Comparison of ENCODE assay signal across 1 cellular context in genomic region chr7:115603416-115603815, GRCh38.
TF ChIP-seq lines count a peak whose summit lies in the region.

No MANE protein-coding gene starts in this region.

TF ChIP-seq in SK-N-SH treated with all-trans-retinoic acid at 6 μM for 48 hours, 23 proteins besides CTCF, POLR2A, EP300 and RAD21 (continued from another document):
- TF ChIP-seq CSRNP3 (CRISPR knock-in tag; IDR thresholded peaks at IDR 0.05) (no peak), ZFP3 (CRISPR knock-in tag; IDR thresholded peaks at IDR 0.05) (no peak), TSHZ2 (CRISPR knock-in tag; IDR thresholded peaks at IDR 0.05) (no peak), ZNF8 (CRISPR knock-in tag; IDR thresholded peaks at IDR 0.05) (no peak), GLIS3 (CRISPR knock-in tag; IDR thresholded peaks at IDR 0.05) (no peak), TCF4 (CRISPR knock-in tag; IDR thresholded peaks at IDR 0.05; ENCODE audit: borderline replicate concordance) (no peak), SNAI2 (CRISPR knock-in tag; IDR thresholded peaks at IDR 0.05) (no peak)
